ENCODE assay signal across 15 cellular contexts in the genomic region with DNA sequence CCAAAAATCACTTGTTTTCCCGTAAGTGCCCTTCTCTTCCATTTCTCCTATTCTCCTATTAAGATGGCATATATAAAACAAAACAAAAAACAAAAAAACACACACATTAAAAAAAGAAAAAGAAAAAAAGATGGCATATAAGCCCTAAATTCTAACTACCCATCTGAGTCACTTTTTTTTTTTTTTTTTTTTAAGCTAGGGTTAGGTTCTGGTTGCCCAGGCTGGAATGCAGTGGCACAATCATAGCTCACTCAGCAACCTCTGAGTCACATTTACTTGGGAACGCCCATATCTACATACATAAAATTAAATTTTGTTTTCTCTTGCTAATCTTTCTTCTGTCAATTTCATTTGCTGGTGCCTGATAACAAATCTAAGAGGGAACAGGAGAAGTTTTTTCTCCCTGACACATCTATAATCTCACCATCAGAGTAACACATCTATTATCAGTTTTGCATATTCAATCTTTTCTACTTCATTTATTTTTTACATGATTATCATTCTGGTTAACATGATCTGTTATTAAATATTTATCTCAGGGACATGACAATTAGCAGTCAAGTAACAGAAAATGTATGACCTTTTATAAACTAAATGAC. TPM values are rescaled to one million over a fixed set of nuclear protein-coding genes. Genes with fewer than 3 reads are reported as not detected.
A peak's percentile ranks its signal among the peaks of the same experiment; 100 is the strongest.
DNase-seq lines count a peak whose midpoint lies in the region; ATAC-seq and TF ChIP-seq lines count a peak whose summit lies in the region.
"Had no signal": no experiment of that assay in that cellular context is flagged by ENCODE, and none has a peak within 500 bp of the region (broad histone marks: within the 10 kb centered on the region; RNA-seq: fewer than 3 reads in every experiment).

No MANE protein-coding gene starts in this region.

- H3K4me3 ChIP-seq in breast epithelium (no peak overlapping the region), adrenal gland (no peak overlapping the region), foreskin fibroblast (ENCODE audit: low read depth in 1 of 2, low read length in 2 of 2) (peak overlapping the region in 1 of 2 donors; percentile 64)

- peaks cover 11% of the 10 kb centered on the region for H3K36me3 Mint-ChIP-seq in MCF 10A (ENCODE audit: insufficient read depth, unreplicated experiment)

- no TSS peak for BruUV-seq in MCF 10A (replicated peaks; lab: Mats Ljungman, UMichigan)

- no peak overlapping the region for H3K27ac ChIP-seq in breast epithelium
- H3K27ac ChIP-seq in adrenal gland = peak overlapping the region in 1 of 5 donors; percentile 4

- ATAC-seq in HG02970 (IDR thresholded peaks at IDR 0.05; ENCODE audit: low FRiP score, unreplicated experiment) = no peak
- no peak for ATAC-seq in GM21515 (IDR thresholded peaks at IDR 0.05; ENCODE audit: unreplicated experiment)
- ATAC-seq: activated naive CD8-positive, alpha-beta T cell treated with anti-CD3 and anti-CD28 coated beads, Interleukin-2, amount 50 U/mL, for 24 hours; stimulated activated naive B cell treated with anti-CD40 and anti-IgM and Interleukin-4, amounts not matched to agents 10 μg/mL and 1 μg/mL and 100 μg/mL, for 72 hours had no signal

- TF ChIP-seq CTCF in MCF 10A (IDR thresholded peaks at IDR 0.05; ENCODE audit: unreplicated experiment) = no peak
- TF ChIP-seq CTCF in breast epithelium (IDR thresholded peaks at IDR 0.05) = no peak
- no peak for TF ChIP-seq CTCF in adrenal gland (IDR thresholded peaks at IDR 0.05)
- TF ChIP-seq CTCF in foreskin fibroblast (IDR thresholded peaks at IDR 0.05; ENCODE audit: low read depth, low read length) = no peak

- H3K36me3 ChIP-seq in breast epithelium (no peaks in the 10 kb centered on the region), adrenal gland (replicated peaks in 1 of 2) (no peaks in the 10 kb centered on the region)

- POLR2A ChIA-PET in MCF 10A (lab: Yijun Ruan, JAX) = interaction anchor here (0.8 to 6.0 kb wide), 6 partner anchors 9 to 149 kb away, joined by 3 to 61 read pairs (median 30); a partner anchor contains a TSS

- no peaks in the 10 kb centered on the region for H3K27me3 ChIP-seq in breast epithelium
- H3K27me3 ChIP-seq in adrenal gland = no peaks in the 10 kb centered on the region

- no peaks in the 10 kb centered on the region for H3K4me1 ChIP-seq in breast epithelium
- peaks cover 0 to 6% of the 10 kb centered on the region in 2 donors for H3K4me1 ChIP-seq in adrenal gland (replicated peaks in 1 of 2)

- intact Hi-C loops in MCF 10A (cut with micrococcal nuclease) (no loop called here), breast epithelium (cut with DNase I; ENCODE audit: low total_unique reads) (no loop called here), adrenal gland (cut with DNase I) (no loop called here)

- no peaks in the 10 kb centered on the region for H3K27me3 Mint-ChIP-seq in MCF 10A (ENCODE audit: insufficient read depth, unreplicated experiment)

- H3K27ac Mint-ChIP-seq in MCF 10A (ENCODE audit: low read depth, unreplicated experiment) = peak overlapping the region; percentile 95
- H3K27ac Mint-ChIP-seq: activated naive CD8-positive, alpha-beta T cell treated with anti-CD3 and anti-CD28 coated beads, Interleukin-2, amount 50 U/mL, for 24 hours; stimulated activated naive B cell treated with anti-CD40 and anti-IgM and Interleukin-4, amounts not matched to agents 10 μg/mL and 1 μg/mL and 100 μg/mL, for 72 hours; T-helper 2 cell treated with Interferon-gamma antibody and Interleukin-4, amounts not matched to agents 5 μg/mL and 100 μg/mL, for 36 hours had no signal

- peak; percentile 77 for DNase-seq in MCF 10A (ENCODE audit: unreplicated experiment)
- DNase-seq in breast epithelium (ENCODE audit: low spot score in 2 of 2) = no peak
- DNase-seq in adrenal gland = peak in 5 of 7 donors; percentile 30 to 58 (median 39)
- DNase-seq in foreskin fibroblast = peak; percentile 73 to 88
- no peak for DNase-seq in hippocampal formation (lab: John Stamatoyannopoulos, UW)
- DNase-seq in kidney glomerular epithelial cell (lab: John Stamatoyannopoulos, UW) = no peak
- DNase-seq: 8988T; activated naive CD8-positive, alpha-beta T cell treated with anti-CD3 and anti-CD28 coated beads, Interleukin-2, amount 50 U/mL, for 24 hours; DMS79 treated with DMSO at 0.1 percent for 48 hours; left cardiac atrium; stimulated activated CD4-positive, alpha-beta T cell treated with anti-CD3 and anti-CD28 coated beads, Interleukin-2, amount 100 ng/mL, for 24 hours; stimulated activated naive B cell treated with anti-CD40 and anti-IgM and Interleukin-4, amounts not matched to agents 10 μg/mL and 1 μg/mL and 100 μg/mL, for 72 hours had no signal

- H3K4me3 Mint-ChIP-seq in MCF 10A (ENCODE audit: unreplicated experiment) = peak overlapping the region; percentile 81
- H3K4me3 Mint-ChIP-seq: activated naive CD8-positive, alpha-beta T cell treated with anti-CD3 and anti-CD28 coated beads, Interleukin-2, amount 50 U/mL, for 24 hours; stimulated activated naive B cell treated with anti-CD40 and anti-IgM and Interleukin-4, amounts not matched to agents 10 μg/mL and 1 μg/mL and 100 μg/mL, for 72 hours; T-helper 2 cell treated with Interferon-gamma antibody and Interleukin-4, amounts not matched to agents 5 μg/mL and 100 μg/mL, for 36 hours had no signal

- H3K9me3 ChIP-seq in breast epithelium = no peaks in the 10 kb centered on the region
- H3K9me3 ChIP-seq in adrenal gland (replicated peaks in 1 of 3) = no peaks in the 10 kb centered on the region

- 67 to 71% (median 69%) methylated on average over 2 of the region's 2 CpGs for WGBS in adrenal gland, 4 donors

- CTCF ChIA-PET in MCF 10A (lab: Yijun Ruan, JAX) = interaction anchor here (0.7 to 2.6 kb wide), 6 partner anchors 12 to 1421 kb away, joined by 3 to 17 read pairs (median 8); no protein-coding TSS in a partner anchor

- peaks cover 23% of the 10 kb centered on the region for H3K4me1 Mint-ChIP-seq in MCF 10A (ENCODE audit: insufficient read depth, unreplicated experiment)
- H3K4me1 Mint-ChIP-seq: activated naive CD8-positive, alpha-beta T cell treated with anti-CD3 and anti-CD28 coated beads, Interleukin-2, amount 50 U/mL, for 24 hours; stimulated activated naive B cell treated with anti-CD40 and anti-IgM and Interleukin-4, amounts not matched to agents 10 μg/mL and 1 μg/mL and 100 μg/mL, for 72 hours had no signal

- no peaks in the 10 kb centered on the region for H3K9me3 Mint-ChIP-seq in MCF 10A (ENCODE audit: unreplicated experiment)
- H3K9me3 Mint-ChIP-seq: activated naive CD8-positive, alpha-beta T cell treated with anti-CD3 and anti-CD28 coated beads, Interleukin-2, amount 50 U/mL, for 24 hours; stimulated activated naive B cell treated with anti-CD40 and anti-IgM and Interleukin-4, amounts not matched to agents 10 μg/mL and 1 μg/mL and 100 μg/mL, for 72 hours; T-helper 2 cell treated with Interferon-gamma antibody and Interleukin-4, amounts not matched to agents 5 μg/mL and 100 μg/mL, for 36 hours had no signal

- TF ChIP-seq POLR2A in breast epithelium (IDR thresholded peaks at IDR 0.05) = no peak
- no peak for TF ChIP-seq POLR2A in adrenal gland (IDR thresholded peaks at IDR 0.05)

RNA-seq across cellular contexts. Expression of a gene that starts 52.1 kb away (rescaled TPM):
- 1,045 and 1,110 TPM in 2 replicates for total RNA-seq in MCF 10A (2022)
- 100 to 1,000 TPM; 359 to 563 (median 425) TPM for total RNA-seq in breast epithelium
- total RNA-seq in adrenal gland = 100 to 1,000 TPM; 351 to 663 (median 419) TPM
- 100 to 1,000 TPM; 298 to 838 (median 406) TPM for polyA plus RNA-seq in adrenal gland

RNA-seq across cellular contexts. Expression of a gene that starts 52.5 kb away (rescaled TPM):
- total RNA-seq in MCF 10A (2022) = 91.9 and 100 TPM in 2 replicates
- total RNA-seq in breast epithelium = 10 to 100 TPM; 55.1 to 78.4 (median 61.0) TPM
- 100 to 1,000 TPM; 128 to 241 (median 175) TPM for total RNA-seq in adrenal gland
- 100 to 1,000 TPM in 1 of 3 donors, 10 to 100 TPM in 2; 15.1 to 206 (median 33.4) TPM for polyA plus RNA-seq in adrenal gland

Comparison
In these comparisons a context has a peak if more than half of its experiments do, and no peak if none do; other contexts are left out.
1. DNase-seq: peak in MCF 10A (single experiment), adrenal gland (5 of 7) and foreskin fibroblast (2 of 2); none in breast epithelium (0 of 2), hippocampal formation (0 of 2) and kidney glomerular epithelial cell (single experiment).